In the genomic region with DNA sequence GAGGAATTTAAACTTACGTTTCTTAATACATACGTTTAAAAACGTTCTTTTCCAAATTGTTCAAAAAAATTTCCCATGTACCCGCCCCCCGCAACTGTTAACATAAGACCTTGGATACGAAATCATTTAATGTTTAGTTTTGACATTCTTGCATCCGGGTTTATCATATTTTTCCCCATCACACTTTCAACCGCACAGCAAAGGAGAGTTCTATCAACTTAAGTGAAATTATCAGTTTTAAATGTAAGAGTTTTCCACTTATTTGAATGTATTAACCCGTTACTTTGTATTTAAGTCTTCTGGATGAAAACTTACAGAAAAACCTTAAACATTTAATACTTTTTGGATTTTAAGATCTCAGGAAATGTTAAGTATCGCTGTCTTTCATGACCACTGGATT, we compare ENCODE assay signal across 8 cellular contexts. TPM values are rescaled to one million over a fixed set of nuclear protein-coding genes. Genes with fewer than 3 reads are reported as not detected.
DNase-seq lines count a peak whose midpoint lies in the region; ATAC-seq, FAIRE-seq and TF ChIP-seq lines count a peak whose summit lies in the region.

No MANE protein-coding gene starts in this region.

- peak overlapping the region; percentile 96 for H3K4me3 Mint-ChIP-seq in T-helper 1 cell treated with Interleukin-12 subunit alpha and Interleukin-12 subunit beta and Interleukin-4 antibody, amounts not matched to agents 30 μg/mL and 1 μg/mL, for 36 hours

- peak; percentile 60 for FAIRE-seq in islet of Langerhans (lab: Jason Lieb, UNC)

- peaks cover 6% of the 10 kb centered on the region for H3K4me1 ChIP-seq in testis

- no peaks in the 10 kb centered on the region for H3K9me3 Mint-ChIP-seq in T-helper 1 cell treated with Interleukin-12 subunit alpha and Interleukin-12 subunit beta and Interleukin-4 antibody, amounts not matched to agents 30 μg/mL and 1 μg/mL, for 36 hours
- H3K9me3 Mint-ChIP-seq in activated naive CD4-positive, alpha-beta T cell treated with anti-CD3 and anti-CD28 coated beads, Interleukin-2, amount 50 U/mL, for 72 hours = peaks cover 0 to 5% of the 10 kb centered on the region in 2 donors

- no peaks in the 10 kb centered on the region for H3K27me3 Mint-ChIP-seq in T-helper 1 cell treated with Interleukin-12 subunit alpha and Interleukin-12 subunit beta and Interleukin-4 antibody, amounts not matched to agents 30 μg/mL and 1 μg/mL, for 36 hours (ENCODE audit: low read depth)

- H3K9me3 ChIP-seq in testis = no peaks in the 10 kb centered on the region

- intact Hi-C loops in testis (cut with DNase I; ENCODE audit: low total_unique reads) = no loop called here

- peak overlapping the region; percentile 98 for H3K27ac Mint-ChIP-seq in T-helper 1 cell treated with Interleukin-12 subunit alpha and Interleukin-12 subunit beta and Interleukin-4 antibody, amounts not matched to agents 30 μg/mL and 1 μg/mL, for 36 hours
- peak overlapping the region; percentile 99 to 100 for H3K27ac Mint-ChIP-seq in activated naive CD4-positive, alpha-beta T cell treated with anti-CD3 and anti-CD28 coated beads, Interleukin-2, amount 50 U/mL, for 72 hours

- WGBS in testis, 2 donors = 11 to 16% methylated on average over 10 of the region's 10 CpGs

- H3K36me3 Mint-ChIP-seq in T-helper 1 cell treated with Interleukin-12 subunit alpha and Interleukin-12 subunit beta and Interleukin-4 antibody, amounts not matched to agents 30 μg/mL and 1 μg/mL, for 36 hours (ENCODE audit: low read depth) = peaks cover 37% of the 10 kb centered on the region
- H3K36me3 Mint-ChIP-seq in activated naive CD4-positive, alpha-beta T cell treated with anti-CD3 and anti-CD28 coated beads, Interleukin-2, amount 50 U/mL, for 72 hours = peaks cover 24 to 32% of the 10 kb centered on the region in 2 donors

- H3K27ac ChIP-seq in testis = peak overlapping the region; percentile 97 to 99

- TF ChIP-seq POLR2A in testis (IDR thresholded peaks at IDR 0.05) = no peak

- H3K4me1 Mint-ChIP-seq in T-helper 1 cell treated with Interleukin-12 subunit alpha and Interleukin-12 subunit beta and Interleukin-4 antibody, amounts not matched to agents 30 μg/mL and 1 μg/mL, for 36 hours (ENCODE audit: low read depth) = peaks cover 26% of the 10 kb centered on the region

- no peaks in the 10 kb centered on the region for H3K36me3 ChIP-seq in testis (ENCODE audit: low read depth, missing control alignments)

- peak overlapping the region; percentile 92 to 97 for H3K4me3 ChIP-seq in testis

- H3K27me3 ChIP-seq in testis = no peaks in the 10 kb centered on the region

- DNase-seq in T-helper 1 cell (no peak), testis (no peak), GDM1 (lab: John Stamatoyannopoulos, UW) (no peak), NCI-H345 (lab: John Stamatoyannopoulos, UW) (no peak)
- DNase-seq in activated naive CD4-positive, alpha-beta T cell treated with anti-CD3 and anti-CD28 coated beads, Interleukin-2, amount 50 U/mL, for 72 hours (ENCODE audit: low spot score in 2 of 2) = no peak
- no peak for DNase-seq in stimulated activated CD4-positive, alpha-beta T cell treated with anti-CD3 and anti-CD28 coated beads, Interleukin-1b, Interleukin-23, amount 100 ng/mL, for 48 hours

- no peak for TF ChIP-seq CTCF in testis (IDR thresholded peaks at IDR 0.05)

- ATAC-seq in activated naive CD4-positive, alpha-beta T cell treated with anti-CD3 and anti-CD28 coated beads, Interleukin-2, amount 50 U/mL, for 72 hours = no peak

RNA-seq across cellular contexts. Expression of a gene that starts 0.6 kb away (rescaled TPM):
- 10 to 100 TPM; 60.4 to 79.2 TPM for total RNA-seq in activated naive CD4-positive, alpha-beta T cell treated with anti-CD3 and anti-CD28 coated beads, Interleukin-2, amount 50 U/mL, for 72 hours
- 10 to 100 TPM; 39.8 to 47.2 TPM for total RNA-seq in testis
- polyA plus RNA-seq in testis (ENCODE audit: insufficient read depth, low read depth, low replicate concordance) = 18.2 TPM
